1 cellular context compared by ENCODE assay signal in genomic region chr9:127406799-127407504, GRCh38.
A peak's percentile ranks its signal among the peaks of the same experiment; 100 is the strongest.
TF ChIP-seq lines count a peak whose summit lies in the region.

No MANE protein-coding gene starts in this region.

TF ChIP-seq in HepG2, 621 proteins besides CTCF, POLR2A, EP300 and RAD21:
- peak; percentile 15; the same call in 1 of the 2 replicates for TF ChIP-seq POLR2G (IDR thresholded peaks at IDR 0.05; ENCODE audit: low read depth, low read length)
- no peak for TF ChIP-seq NFKBIZ (CRISPR knock-in tag; IDR thresholded peaks at IDR 0.05)
